ENCODE assay signal across 8 cellular contexts in genomic region chr16:18866277-18866823, GRCh38. TPM values are rescaled to one million over a fixed set of nuclear protein-coding genes. Genes with fewer than 3 reads are reported as not detected.
DNase-seq lines count a peak whose midpoint lies in the region; FAIRE-seq and TF ChIP-seq lines count a peak whose summit lies in the region.
"Not testable (repeated sequence)": the region's sequence is repeated elsewhere in the genome, so short reads cannot be mapped to it uniquely, and the experiment has no call there.

No MANE protein-coding gene starts in this region.

- DNase-seq in A673 (ENCODE audit: low spot score) (peak; percentile 5), ELR (ENCODE audit: low read depth) (peak; percentile 40), HT1080 (ENCODE audit: low read depth) (peak; percentile 79), SJSA1 (ENCODE audit: low read depth in 1 of 2, low spot score in 2 of 2) (peak in 1 of 2 experiments; percentile 34), bronchial epithelial cell (ENCODE audit: low read depth) (peak; percentile 36), fibroblast of peridontal ligament (ENCODE audit: extremely low read depth) (peak; percentile 75)

- not testable (repeated sequence) for BruUV-seq in A673 (replicated peaks; lab: Mats Ljungman, UMichigan)

- not testable (repeated sequence) for H3K4me1 ChIP-seq in A673 (ENCODE audit: insufficient read depth, low read length, poor library complexity, severe bottlenecking)
- H3K4me1 ChIP-seq in SJSA1 (replicated peaks) (peaks cover 13% of the 10 kb centered on the region; the same call in 1 of the 2 replicates), liver (ENCODE audit: control insufficient read depth in 4 of 4, insufficient read depth in 4 of 4, low read length in 3 of 4) (peaks cover 6 to 17% (median 10%) of the 10 kb centered on the region in 4 donors), skeletal muscle satellite cell (ENCODE audit: control insufficient read depth, insufficient read depth, low read length) (peaks cover 17% of the 10 kb centered on the region)

- H3K9ac ChIP-seq in liver (ENCODE audit: low read depth in 1 of 2, low read length in 2 of 2) = peak overlapping the region in 1 of 2 donors; percentile 27
- H3K9ac ChIP-seq in skeletal muscle satellite cell (ENCODE audit: low read depth, low read length) = not testable (repeated sequence)

- 41% methylated on average over 2 of the region's 2 CpGs for WGBS in liver

- not testable (repeated sequence) for H3K4me3 ChIP-seq in A673 (ENCODE audit: low read depth, low read length, poor library complexity, severe bottlenecking); SJSA1; bronchial epithelial cell (ENCODE audit: low read depth, low read length); skeletal muscle satellite cell (ENCODE audit: low read length)
- peak overlapping the region in 1 of 3 donors; percentile 8 for H3K4me3 ChIP-seq in liver (ENCODE audit: low read depth in 1 of 3, low read length in 3 of 3)

- H3K4me2 ChIP-seq in skeletal muscle satellite cell (ENCODE audit: low read length) = peak overlapping the region; percentile 37

- H3K27ac ChIP-seq in A673 (ENCODE audit: low read depth, low read length, poor library complexity, severe bottlenecking) = not testable (repeated sequence)
- peak overlapping the region; percentile 57 for H3K27ac ChIP-seq in SJSA1
- peak overlapping the region; percentile 60 to 75 for H3K27ac ChIP-seq in liver (ENCODE audit: low read depth in 1 of 2, low read length in 2 of 2)

- not testable (repeated sequence) for H3K27me3 ChIP-seq in A673 (replicated peaks; ENCODE audit: insufficient read depth, low read depth, low read length, poor library complexity); SJSA1 (replicated peaks); bronchial epithelial cell (ENCODE audit: control insufficient read depth, insufficient read depth, low read length); liver (ENCODE audit: control insufficient read depth in 4 of 4, insufficient read depth in 4 of 4, low read length in 3 of 4); skeletal muscle satellite cell (ENCODE audit: control insufficient read depth, insufficient read depth, low read length)

- peaks cover 30% of the 10 kb centered on the region for H3K36me3 ChIP-seq in A673 (ENCODE audit: insufficient read depth, low read length, poor library complexity, severe bottlenecking)
- peaks cover 25% of the 10 kb centered on the region for H3K36me3 ChIP-seq in SJSA1
- H3K36me3 ChIP-seq in bronchial epithelial cell (ENCODE audit: control insufficient read depth, insufficient read depth, low read length); liver (ENCODE audit: control insufficient read depth in 4 of 4, insufficient read depth in 3 of 4, low read depth in 1 of 4, low read length in 3 of 4): not testable (repeated sequence)
- H3K36me3 ChIP-seq in skeletal muscle satellite cell (ENCODE audit: insufficient read depth, low read length) = peaks cover 22% of the 10 kb centered on the region

- CTCF ChIA-PET in A673 (lab: Charles Lee) = not testable (repeated sequence)

- intact Hi-C loops in A673 (cut with micrococcal nuclease; ENCODE audit: unreplicated experiment) = not testable (repeated sequence)

- TF ChIP-seq CTCF in A673 (conservative IDR thresholded peaks at IDR 0.05; ENCODE audit: low read depth, low read length); bronchial epithelial cell (IDR thresholded peaks at IDR 0.05; ENCODE audit: insufficient read depth, low read length, severe bottlenecking); liver (IDR thresholded peaks at IDR 0.05; ENCODE audit: low read depth, low read length, missing input control): not testable (repeated sequence)

- H3K9me3 ChIP-seq in A673 (ENCODE audit: low read depth, low read length, poor library complexity, severe bottlenecking); SJSA1 (replicated peaks); liver (ENCODE audit: control insufficient read depth in 4 of 4, low read length in 3 of 4); skeletal muscle satellite cell (replicated peaks; ENCODE audit: low read length): not testable (repeated sequence)

- POLR2A ChIA-PET in A673 (lab: Charles Lee; ENCODE audit: low non-redundant PET) = not testable (repeated sequence)

- not testable (repeated sequence) for FAIRE-seq in bronchial epithelial cell (lab: Jason Lieb, UNC)

- not testable (repeated sequence) for TF ChIP-seq RAD21 in liver (IDR thresholded peaks at IDR 0.05)

RNA-seq across cellular contexts. Expression of gene SMG1, which starts 59.9 kb away (rescaled TPM):
- 100 and 105 TPM in 2 replicates for total RNA-seq in A673 (2021)
- total RNA-seq in HT1080 (2014; rRNA removed; shearing (Covaris generic)) = 17.4 and 17.7 TPM in 2 replicates
- polyA plus RNA-seq in HT1080 (2015; cell fraction: cytosol; rRNA removed) = 10.3 and 15.8 TPM in 2 replicates
- 48.2 and 50.5 TPM in 2 replicates for polyA plus RNA-seq in HT1080 (2015; cell fraction: nucleus; rRNA removed)
- total RNA-seq in SJSA1 (2014; rRNA removed; shearing (Covaris generic)) = 18.0 and 29.6 TPM in 2 replicates
- 67.1 and 68.9 TPM in 2 replicates for total RNA-seq in bronchial epithelial cell
- total RNA-seq in liver = 10 to 100 TPM; 36.8 to 70.8 TPM
- 1 to 10 TPM; 5.3 to 7.7 TPM for polyA plus RNA-seq in liver
- 49.1 and 74.0 TPM in 2 replicates for total RNA-seq in skeletal muscle satellite cell (2012; rRNA removed)
